In the genomic region with DNA sequence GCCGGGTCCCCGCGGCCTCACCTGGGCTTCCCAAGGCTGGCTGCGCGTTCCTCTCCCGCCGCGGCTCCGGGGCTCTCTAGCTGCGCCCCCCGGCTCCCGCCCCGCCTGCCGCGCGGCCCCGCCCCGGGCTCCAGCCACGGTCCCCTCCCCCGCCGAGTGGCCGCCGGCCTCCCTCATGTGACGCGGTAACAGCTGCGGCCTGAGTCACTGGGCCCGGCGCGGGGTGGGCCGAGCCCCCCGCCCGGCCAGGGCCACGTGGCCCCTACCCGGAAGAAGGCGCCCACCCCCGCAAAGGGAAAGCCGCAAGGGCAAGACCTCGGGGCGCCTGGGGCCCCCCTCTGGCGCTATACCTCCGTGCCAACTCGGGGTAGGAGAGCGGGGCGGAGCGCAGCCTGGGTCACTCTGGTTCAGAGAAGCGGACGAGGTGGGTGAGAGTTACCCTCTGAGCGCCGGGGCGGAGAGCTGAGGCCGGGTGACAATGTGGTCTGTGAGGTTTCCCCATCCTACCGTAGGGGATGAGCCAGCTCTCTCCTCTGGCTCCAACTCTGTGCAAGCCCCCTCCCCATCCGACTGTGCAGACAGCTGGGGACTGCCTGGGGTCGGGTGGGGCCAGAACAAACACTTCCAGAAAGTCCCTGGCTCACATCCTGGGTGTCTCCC, we compare ENCODE assay signal across 8 cellular contexts. TPM values are rescaled to one million over a fixed set of nuclear protein-coding genes. Genes with fewer than 3 reads are reported as not detected.
DNase-seq lines count a peak whose midpoint lies in the region; ATAC-seq and TF ChIP-seq lines count a peak whose summit lies in the region.

A gene with protein sequence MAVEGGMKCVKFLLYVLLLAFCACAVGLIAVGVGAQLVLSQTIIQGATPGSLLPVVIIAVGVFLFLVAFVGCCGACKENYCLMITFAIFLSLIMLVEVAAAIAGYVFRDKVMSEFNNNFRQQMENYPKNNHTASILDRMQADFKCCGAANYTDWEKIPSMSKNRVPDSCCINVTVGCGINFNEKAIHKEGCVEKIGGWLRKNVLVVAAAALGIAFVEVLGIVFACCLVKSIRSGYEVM (minus strand): TSS at position 78 of the 660 bp plus-strand sequence. CDS start 668 bp downstream, outside the sequence.

- intact Hi-C loops in activated CD4-positive, alpha-beta memory T cell treated with anti-CD3 and anti-CD28 coated beads for 36 hours (cut with micrococcal nuclease) = loop anchor here (1.0 kb wide), 2 partner anchors 8 to 12 kb away; no protein-coding TSS in a partner anchor
- intact Hi-C loops in lower lobe of right lung (cut with DNase I) = no loop called here

- H3K27ac ChIP-seq in ectodermal cell (ENCODE audit: insufficient read depth, low read depth, low read length, poor library complexity, severe bottlenecking) = peak within 1 kb of the TSS; percentile 86
- peak within 1 kb of the TSS; percentile 98 for H3K27ac ChIP-seq in lower lobe of right lung

- no peaks in the 10 kb centered on the region for H3K27me3 Mint-ChIP-seq in activated CD4-positive, alpha-beta memory T cell treated with anti-CD3 and anti-CD28 coated beads for 36 hours

- H3K4me3 ChIP-seq in ectodermal cell (ENCODE audit: insufficient read depth, low read depth, low read length) (peak within 1 kb of the TSS; percentile 64), lower lobe of right lung (peak within 1 kb of the TSS; percentile 77)

- POLR2A ChIA-PET in activated CD4-positive, alpha-beta memory T cell treated with anti-CD3 and anti-CD28 coated beads for 36 hours (lab: Charles Lee) = interaction anchor here (0.7 to 2.0 kb wide), 14 partner anchors 9 to 1208 kb away, joined by 3 to 23 read pairs (median 4); partner anchors contain the start of genes BLOC1S1, DNAJC14, PYM1 and RAB5B

- peak within 1 kb of the TSS; percentile 89 for H3K27ac Mint-ChIP-seq in activated CD4-positive, alpha-beta memory T cell treated with anti-CD3 and anti-CD28 coated beads for 36 hours

- H3K9me3 ChIP-seq in ectodermal cell (ENCODE audit: control insufficient read depth, low read length) (no peaks in the 10 kb centered on the region), lower lobe of right lung (no peaks in the 10 kb centered on the region)

- no peaks in the 10 kb centered on the region for H3K9me3 Mint-ChIP-seq in activated CD4-positive, alpha-beta memory T cell treated with anti-CD3 and anti-CD28 coated beads for 36 hours

- CTCF ChIA-PET in activated CD4-positive, alpha-beta memory T cell treated with anti-CD3 and anti-CD28 coated beads for 36 hours (lab: Charles Lee) = interaction anchor here (0.5 to 3.1 kb wide), 8 partner anchors 8 to 529 kb away, joined by 3 to 68 read pairs (median 4); partner anchors contain the start of genes ANKRD52 and BLOC1S1

- H3K36me3 Mint-ChIP-seq in activated CD4-positive, alpha-beta memory T cell treated with anti-CD3 and anti-CD28 coated beads for 36 hours = peaks cover 6% of the 10 kb centered on the region

- H3K4me1 Mint-ChIP-seq in activated CD4-positive, alpha-beta memory T cell treated with anti-CD3 and anti-CD28 coated beads for 36 hours (ENCODE audit: low read depth) = peaks cover 36% of the 10 kb centered on the region

- no peaks in the 10 kb centered on the region for H3K27me3 ChIP-seq in ectodermal cell (ENCODE audit: control insufficient read depth, insufficient read depth, low read length, poor library complexity, severe bottlenecking)
- H3K27me3 ChIP-seq in lower lobe of right lung (ENCODE audit: low read depth) = no peaks in the 10 kb centered on the region

- WGBS in ectodermal cell, 2 experiments = 0 to 1% methylated on average over 54 of the region's 54 CpGs

- H3K36me3 ChIP-seq in ectodermal cell (ENCODE audit: control insufficient read depth, insufficient read depth, low read length) (peaks cover 11% of the 10 kb centered on the region), lower lobe of right lung (peaks cover 34% of the 10 kb centered on the region)

- H3K4me1 ChIP-seq in ectodermal cell (ENCODE audit: control insufficient read depth, insufficient read depth, low read length) (peaks cover 14% of the 10 kb centered on the region), lower lobe of right lung (peaks cover 48% of the 10 kb centered on the region)

- ATAC-seq in GM18858 (IDR thresholded peaks at IDR 0.05; ENCODE audit: unreplicated experiment) (peak; percentile 54), HG03060 (IDR thresholded peaks at IDR 0.05; ENCODE audit: low read depth, unreplicated experiment) (peak; percentile 34), lower lobe of right lung (peak; percentile 90 to 92)

- DNase-seq in AG08396 (ENCODE audit: low spot score) = peak; percentile 97
- DNase-seq in NCI-H510A (lab: John Stamatoyannopoulos, UW) = peak; percentile 75
- DNase-seq in activated CD4-positive, alpha-beta memory T cell treated with anti-CD3 and anti-CD28 coated beads for 36 hours = peak; percentile 89
- DNase-seq in lower lobe of right lung = peak; percentile 94
- peak in 2 of 3 donors; percentile 27 to 60 for DNase-seq in stimulated activated CD4-positive, alpha-beta T cell treated with anti-CD3 and anti-CD28 coated beads, TNF-alpha, amount 100 ng/mL, for 1 hour (ENCODE audit: low read depth in 3 of 3, low spot score in 1 of 3)

- TF ChIP-seq CTCF in lower lobe of right lung (IDR thresholded peaks at IDR 0.05) = no peak

- peak within 1 kb of the TSS; percentile 87 for H3K4me3 Mint-ChIP-seq in activated CD4-positive, alpha-beta memory T cell treated with anti-CD3 and anti-CD28 coated beads for 36 hours

RNA-seq across cellular contexts. Expression of the gene that starts here (rescaled TPM):
- total RNA-seq in activated CD4-positive, alpha-beta memory T cell treated with anti-CD3 and anti-CD28 coated beads for 36 hours = 100 to 1,000 TPM; 204 to 210 TPM
- 324 TPM for polyA plus RNA-seq in ectodermal cell (2013, experiment 1 of 4)
- polyA plus RNA-seq in ectodermal cell (2013, experiment 2 of 4) = 362 TPM
- polyA plus RNA-seq in ectodermal cell (2013, experiment 3 of 4) = 287 TPM
- 360 TPM for polyA plus RNA-seq in ectodermal cell (2013, experiment 4 of 4)
- total RNA-seq in lower lobe of right lung = 1,142 TPM

Comparison
In these comparisons a context has a peak if more than half of its experiments do, and no peak if none do; other contexts are left out.
1. Peak in every context shown above with its lines: DNase-seq, ATAC-seq, H3K4me3 ChIP-seq and H3K27ac ChIP-seq.
2. DNase-seq: peak in every context shown above with its lines; median percentile 97 in AG08396; 94 in lower lobe of right lung; 89 in activated CD4-positive, alpha-beta memory T cell treated with anti-CD3 and anti-CD28 coated beads for 36 hours; 75 in NCI-H510A; 44 in stimulated activated CD4-positive, alpha-beta T cell treated with anti-CD3 and anti-CD28 coated beads, TNF-alpha, amount 100 ng/mL, for 1 hour.
3. ATAC-seq: peak in every context shown above with its lines; median percentile 91 in lower lobe of right lung; 54 in GM18858; 34 in HG03060.